In the genomic region with DNA sequence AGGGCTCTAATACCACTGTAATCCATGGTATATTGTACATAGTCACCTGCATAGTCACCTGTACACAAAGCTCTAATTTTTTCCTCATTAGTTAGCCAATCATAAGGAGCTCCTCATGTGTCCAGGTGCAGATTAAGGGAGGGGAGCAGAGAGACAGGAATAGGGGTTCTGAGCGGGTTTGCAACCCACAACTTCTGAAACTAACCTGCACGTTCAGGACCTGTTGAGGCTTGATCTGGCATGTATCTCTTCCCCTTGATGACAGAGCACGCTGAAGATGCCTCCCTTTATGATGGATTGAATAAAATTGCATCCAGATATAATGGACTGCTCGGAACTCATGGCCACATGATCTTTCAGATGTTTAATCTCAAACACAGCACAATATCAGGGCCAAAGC, we compare ENCODE assay signal across 22 cellular contexts.
"Had no signal": no experiment of that assay in that cellular context is flagged by ENCODE, and none has a peak within 500 bp of the region (broad histone marks: within the 10 kb centered on the region; RNA-seq: fewer than 3 reads in every experiment).

No MANE protein-coding gene starts in this region.

- H3K27me3 ChIP-seq: left lung, ovary, right atrium auricular region, right lobe of liver, stomach, testis, thyroid gland, transverse colon, upper lobe of left lung, vagina had no signal

- H3K36me3 ChIP-seq: left lung, ovary, right atrium auricular region, right lobe of liver, stomach, thyroid gland, transverse colon, upper lobe of left lung, vagina had no signal

- H3K9me3 ChIP-seq: left lung, mucosa of descending colon, ovary, right lobe of liver, stomach, testis, thyroid gland, transverse colon, upper lobe of left lung, vagina had no signal

- DNase-seq: hippocampal formation; kidney; left colon; left lung; midbrain; mucosa of descending colon; naive thymus-derived CD4-positive, alpha-beta T cell; ovary; right lobe of liver; stimulated activated CD4-positive, alpha-beta T cell treated with anti-CD3 and anti-CD28 coated beads, Interleukin-1b, Interleukin-23, amount 100 ng/mL, for 48 hours; stimulated activated CD4-positive, alpha-beta T cell treated with anti-CD3 and anti-CD28 coated beads, Interleukin-4, amount 100 ng/mL, for 1 hour; stimulated activated naive B cell treated with anti-CD40 and anti-IgM and Interleukin-4, amounts not matched to agents 10 μg/mL and 1 μg/mL and 100 μg/mL, for 72 hours; stimulated activated naive CD8-positive, alpha-beta T cell treated with anti-CD3 and anti-CD28 coated beads, Interleukin-15, Interleukin-2, amounts not matched to agents 100 U/mL and 50 U/mL, for 24 hours; stomach; testis; thyroid gland; transverse colon; upper lobe of left lung had no signal

- H3K4me1 ChIP-seq: left lung, right atrium auricular region, right lobe of liver, stomach, testis, thyroid gland, transverse colon, upper lobe of left lung, vagina had no signal

- H3K27ac ChIP-seq: left lung, ovary, right atrium auricular region, right lobe of liver, stomach, testis, thyroid gland, transverse colon, upper lobe of left lung, vagina had no signal

- H3K4me2 ChIP-seq: smooth muscle cell had no signal

- H3K4me3 ChIP-seq: left lung, lung, mucosa of descending colon, ovary, right atrium auricular region, right lobe of liver, smooth muscle cell, stomach, testis, thyroid gland, transverse colon, upper lobe of left lung, vagina had no signal
